ENCODE assay signal across 23 cellular contexts in the genomic region with DNA sequence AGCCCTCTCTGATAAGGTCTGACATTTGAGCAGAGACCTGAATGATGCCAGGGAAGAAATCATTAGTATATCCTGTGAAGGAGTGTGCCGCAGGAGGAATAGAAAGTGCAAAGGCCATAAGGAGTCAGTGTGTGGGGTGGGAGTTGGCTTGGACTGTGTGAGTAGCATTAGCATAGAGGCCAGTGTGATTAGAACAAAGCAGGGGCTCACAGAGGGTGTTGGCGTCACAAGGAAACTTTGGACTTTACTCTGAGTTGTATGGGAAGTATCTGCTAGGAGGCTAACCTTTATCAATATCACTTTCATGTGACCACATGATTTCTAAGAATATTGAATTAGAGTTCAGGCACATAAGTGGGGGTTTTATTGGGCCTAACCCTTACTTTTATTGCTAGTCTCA.
"Had no signal": no experiment of that assay in that cellular context is flagged by ENCODE, and none has a peak within 500 bp of the region (broad histone marks: within the 10 kb centered on the region; RNA-seq: fewer than 3 reads in every experiment).

No MANE protein-coding gene starts in this region.

- H3K4me3 Mint-ChIP-seq: activated CD4-positive, alpha-beta T cell treated with anti-CD3 and anti-CD28 coated beads, Interleukin-2, amount 10 ng/mL, durations not matched to agents 24 days and 14 days; activated CD8-positive, alpha-beta T cell treated with anti-CD3 and anti-CD28 coated beads for 36 hours; immature natural killer cell; mesothelial cell of epicardium had no signal

- H3K27ac Mint-ChIP-seq: activated CD4-positive, alpha-beta T cell treated with anti-CD3 and anti-CD28 coated beads, Interleukin-2, amount 10 ng/mL, durations not matched to agents 24 days and 14 days; activated CD8-positive, alpha-beta T cell treated with anti-CD3 and anti-CD28 coated beads for 36 hours; activated T-helper 2 cell treated with anti-CD3 and anti-CD28 coated beads, Interferon-gamma antibody, Interleukin-2, Interleukin-4, amounts not matched to agents 10 μg/mL and 5 μg/mL and 100 μg/mL, durations not matched to agents 14 hours and 24 hours and 36 hours; immature natural killer cell; mesothelial cell of epicardium had no signal

- ATAC-seq: activated CD8-positive, alpha-beta T cell treated with anti-CD3 and anti-CD28 coated beads for 36 hours; gastroesophageal sphincter; heart right ventricle; lower lobe of right lung; sciatic nerve; SK-N-SH treated with all-trans-retinoic acid at 6 μM for 48 hours had no signal

- H3K9me3 Mint-ChIP-seq: activated CD4-positive, alpha-beta T cell treated with anti-CD3 and anti-CD28 coated beads, Interleukin-2, amount 10 ng/mL, durations not matched to agents 24 days and 14 days; activated CD8-positive, alpha-beta T cell treated with anti-CD3 and anti-CD28 coated beads for 36 hours; activated T-helper 2 cell treated with anti-CD3 and anti-CD28 coated beads, Interferon-gamma antibody, Interleukin-2, Interleukin-4, amounts not matched to agents 10 μg/mL and 5 μg/mL and 100 μg/mL, durations not matched to agents 14 hours and 24 hours and 36 hours; immature natural killer cell had no signal

- H3K36me3 Mint-ChIP-seq: mesothelial cell of epicardium had no signal

- FAIRE-seq: endothelial cell of umbilical vein had no signal

- H3K27me3 Mint-ChIP-seq: activated CD4-positive, alpha-beta T cell treated with anti-CD3 and anti-CD28 coated beads, Interleukin-2, amount 10 ng/mL, durations not matched to agents 24 days and 14 days; activated CD8-positive, alpha-beta T cell treated with anti-CD3 and anti-CD28 coated beads for 36 hours had no signal

- DNase-seq: activated CD4-positive, alpha-beta T cell treated with anti-CD3 and anti-CD28 coated beads, Interleukin-2, amount 10 ng/mL, durations not matched to agents 24 days and 14 days; activated CD8-positive, alpha-beta T cell treated with anti-CD3 and anti-CD28 coated beads for 36 hours; activated naive CD4-positive, alpha-beta T cell treated with Interleukin-2 at 50 U/mL for 16 hours; activated T-cell treated with anti-CD3 and anti-CD28 coated beads, Interleukin-2, amount 50 U/mL, for 1 hour; aorta; brain microvascular endothelial cell; central memory CD4-positive, alpha-beta T cell; effector CD8-positive, alpha-beta T cell; heart right ventricle; immature natural killer cell; lower lobe of right lung; ovary; stimulated activated naive CD4-positive, alpha-beta T cell treated with Interleukin-2 at 50 U/mL for 16 hours; T-helper 1 cell; T-helper 9 cell; tibial artery; uterus had no signal
